Comparison of ENCODE assay signal across 10 cellular contexts in genomic region chr14:93037354-93037753, GRCh38.
A peak's percentile ranks its signal among the peaks of the same experiment; 100 is the strongest.
DNase-seq lines count a peak whose midpoint lies in the region; ATAC-seq, FAIRE-seq and TF ChIP-seq lines count a peak whose summit lies in the region.
"Had no signal": no experiment of that assay in that cellular context is flagged by ENCODE, and none has a peak within 500 bp of the region (broad histone marks: within the 10 kb centered on the region; RNA-seq: fewer than 3 reads in every experiment).

No MANE protein-coding gene starts in this region.

- no peaks in the 10 kb centered on the region for H3K36me3 ChIP-seq in testis (ENCODE audit: low read depth, missing control alignments)

- FAIRE-seq in GM12892 (lab: Jason Lieb, UNC): no peak

- WGBS in testis, 2 donors: 45 to 47% methylated on average over 6 of the region's 6 CpGs

- intact Hi-C loops in left colon (cut with DNase I, micrococcal nuclease): no loop called here
- intact Hi-C loops in testis (cut with DNase I; ENCODE audit: low total_unique reads): no loop called here

- H3K4me3 Mint-ChIP-seq in activated naive CD8-positive, alpha-beta T cell: no peak overlapping the region
- no peak overlapping the region for H3K4me3 Mint-ChIP-seq in activated naive CD8-positive, alpha-beta T cell treated with anti-CD3 and anti-CD28 coated beads for 36 hours
- no peak overlapping the region for H3K4me3 Mint-ChIP-seq in activated naive CD8-positive, alpha-beta T cell treated with anti-CD3 and anti-CD28 coated beads, Interleukin-2, amount 10 ng/mL, durations not matched to agents 7 days and 5 days

- TF ChIP-seq POLR2A in testis (IDR thresholded peaks at IDR 0.05): no peak
- TF ChIP-seq POLR2A in GM12892 (IDR thresholded peaks at IDR 0.05; ENCODE audit: low read depth, low read length): no peak

- POLR2A ChIA-PET in activated naive CD8-positive, alpha-beta T cell treated with anti-CD3 and anti-CD28 coated beads, Interleukin-2, amount 10 ng/mL, durations not matched to agents 7 days and 5 days (lab: Charles Lee): interaction anchor here (1.6 kb wide), 1 partner anchor 76 kb away, joined by 4 read pairs; no protein-coding TSS in a partner anchor

- no peaks in the 10 kb centered on the region for H3K9me3 ChIP-seq in testis

- no peak for ATAC-seq in activated naive CD8-positive, alpha-beta T cell treated with anti-CD3 and anti-CD28 coated beads, Interleukin-2, amount 10 ng/mL, durations not matched to agents 7 days and 5 days (ENCODE audit: low read depth)
- peak; percentile 44 for ATAC-seq in left colon

- peaks cover 66% of the 10 kb centered on the region for H3K4me1 Mint-ChIP-seq in activated naive CD8-positive, alpha-beta T cell (ENCODE audit: low read depth)
- H3K4me1 Mint-ChIP-seq in activated naive CD8-positive, alpha-beta T cell treated with anti-CD3 and anti-CD28 coated beads for 36 hours: peaks cover 61% of the 10 kb centered on the region
- H3K4me1 Mint-ChIP-seq in activated naive CD8-positive, alpha-beta T cell treated with anti-CD3 and anti-CD28 coated beads, Interleukin-2, amount 10 ng/mL, durations not matched to agents 7 days and 5 days: peaks cover 59% of the 10 kb centered on the region

- H3K9me3 Mint-ChIP-seq in activated naive CD8-positive, alpha-beta T cell (ENCODE audit: low read depth): no peaks in the 10 kb centered on the region
- H3K9me3 Mint-ChIP-seq in activated naive CD8-positive, alpha-beta T cell treated with anti-CD3 and anti-CD28 coated beads for 36 hours: no peaks in the 10 kb centered on the region
- no peaks in the 10 kb centered on the region for H3K9me3 Mint-ChIP-seq in activated naive CD8-positive, alpha-beta T cell treated with anti-CD3 and anti-CD28 coated beads, Interleukin-2, amount 10 ng/mL, durations not matched to agents 7 days and 5 days

- H3K27me3 ChIP-seq in testis: no peaks in the 10 kb centered on the region

- no peak for DNase-seq in activated naive CD8-positive, alpha-beta T cell treated with anti-CD3 and anti-CD28 coated beads for 36 hours
- no peak for DNase-seq in activated naive CD8-positive, alpha-beta T cell treated with anti-CD3 and anti-CD28 coated beads, Interleukin-2, amount 10 ng/mL, durations not matched to agents 7 days and 5 days
- DNase-seq in left colon: no peak
- DNase-seq in testis: no peak
- DNase-seq in mucosa of gallbladder (ENCODE audit: low spot score): no peak
- DNase-seq in GM12892 (ENCODE audit: insufficient read length): no peak
- DNase-seq in NCI-H2196 (lab: John Stamatoyannopoulos, UW; ENCODE audit: unreplicated experiment): no peak
- DNase-seq: activated T-cell treated with anti-CD3 and anti-CD28 coated beads for 4 hours, DND-41 had no signal

- peak overlapping the region; percentile 67 to 71 for H3K27ac ChIP-seq in testis

- H3K4me3 ChIP-seq in testis: no peak overlapping the region

- no peak for TF ChIP-seq CTCF in testis (IDR thresholded peaks at IDR 0.05)

- H3K27me3 Mint-ChIP-seq in activated naive CD8-positive, alpha-beta T cell: no peaks in the 10 kb centered on the region
- no peaks in the 10 kb centered on the region for H3K27me3 Mint-ChIP-seq in activated naive CD8-positive, alpha-beta T cell treated with anti-CD3 and anti-CD28 coated beads for 36 hours
- no peaks in the 10 kb centered on the region for H3K27me3 Mint-ChIP-seq in activated naive CD8-positive, alpha-beta T cell treated with anti-CD3 and anti-CD28 coated beads, Interleukin-2, amount 10 ng/mL, durations not matched to agents 7 days and 5 days

- H3K4me1 ChIP-seq in testis: peaks cover 87% of the 10 kb centered on the region

- H3K36me3 Mint-ChIP-seq in activated naive CD8-positive, alpha-beta T cell: no peaks in the 10 kb centered on the region
- H3K36me3 Mint-ChIP-seq in activated naive CD8-positive, alpha-beta T cell treated with anti-CD3 and anti-CD28 coated beads for 36 hours: peaks cover 2% of the 10 kb centered on the region
- no peaks in the 10 kb centered on the region for H3K36me3 Mint-ChIP-seq in activated naive CD8-positive, alpha-beta T cell treated with anti-CD3 and anti-CD28 coated beads, Interleukin-2, amount 10 ng/mL, durations not matched to agents 7 days and 5 days

- peak overlapping the region; percentile 75 for H3K27ac Mint-ChIP-seq in activated naive CD8-positive, alpha-beta T cell
- no peak overlapping the region for H3K27ac Mint-ChIP-seq in activated naive CD8-positive, alpha-beta T cell treated with anti-CD3 and anti-CD28 coated beads for 36 hours
- peak overlapping the region; percentile 20 for H3K27ac Mint-ChIP-seq in activated naive CD8-positive, alpha-beta T cell treated with anti-CD3 and anti-CD28 coated beads, Interleukin-2, amount 10 ng/mL, durations not matched to agents 7 days and 5 days
